In the genomic region with DNA sequence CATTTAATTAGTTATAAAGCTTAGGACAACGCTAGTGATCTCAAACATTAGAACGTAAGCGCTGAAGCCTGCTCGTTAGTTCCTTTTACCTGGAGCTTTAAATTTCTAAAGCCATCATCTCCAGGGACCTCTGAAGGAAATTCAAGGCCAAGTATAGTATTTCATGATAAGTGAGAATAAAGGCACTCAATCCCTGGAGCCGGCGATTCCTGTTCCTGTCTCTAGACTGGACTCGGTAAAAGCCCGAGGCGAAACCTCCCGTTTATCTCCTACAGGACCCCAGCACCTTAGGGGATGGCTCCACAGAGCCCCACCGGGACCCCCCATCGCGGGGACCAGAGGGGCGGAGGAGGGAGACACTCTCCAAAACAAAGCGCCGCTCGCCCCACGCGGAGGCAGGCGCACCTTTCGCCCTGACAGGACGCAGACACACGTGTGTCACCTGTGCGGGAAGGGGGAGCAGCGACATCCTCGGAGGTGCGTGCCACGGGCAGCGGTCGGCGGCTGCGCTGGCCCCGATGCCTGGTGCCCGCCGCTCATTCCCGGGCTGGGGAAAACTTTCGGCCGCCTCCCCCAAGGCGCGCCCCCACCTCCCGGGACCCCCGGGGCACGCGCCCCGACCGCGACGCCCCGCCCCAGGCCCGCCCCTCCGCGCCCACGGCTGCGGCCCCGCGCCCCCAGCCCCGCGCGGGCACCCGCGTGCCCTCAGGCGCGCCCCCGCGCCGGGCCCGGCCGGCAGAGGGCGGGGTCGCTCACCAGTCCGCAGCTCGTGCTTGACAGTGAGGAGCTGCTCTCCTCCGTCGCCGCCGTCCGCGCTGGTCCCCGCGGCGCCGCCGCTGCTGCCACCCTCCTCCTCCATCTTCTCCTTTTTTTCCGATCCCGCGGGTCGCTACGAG, we compare ENCODE assay signal across 8 cellular contexts. TPM values are rescaled to one million over a fixed set of nuclear protein-coding genes. Genes with fewer than 3 reads are reported as not detected.
DNase-seq lines count a peak whose midpoint lies in the region; ATAC-seq and TF ChIP-seq lines count a peak whose summit lies in the region.

No MANE protein-coding gene starts in this region.

- peaks cover 13% of the 10 kb centered on the region; the same call in 1 of the 2 replicates for H3K79me2 ChIP-seq in SU-DHL-6 (ENCODE audit: insufficient read depth, low read length)

- H3K4me2 ChIP-seq in SU-DHL-6 (ENCODE audit: low read depth, low read length, poor library complexity, severe bottlenecking) = peak overlapping the region; percentile 87

- H3F3A ChIP-seq in SU-DHL-6 (ENCODE audit: insufficient read depth) = peaks cover 4% of the 10 kb centered on the region; the same call in 1 of the 2 replicates

- peak; percentile 44 for DNase-seq in Daoy (ENCODE audit: low read depth)
- peak; percentile 72 for DNase-seq in KG1 (lab: John Stamatoyannopoulos, UW)
- DNase-seq in adipocyte (ENCODE audit: low read depth) = peak; percentile 78
- DNase-seq in left ventricle myocardium inferior = no peak
- DNase-seq in putamen (ENCODE audit: low spot score) = peak; percentile 64

- peak overlapping the region; percentile 80 for H3K9ac ChIP-seq in SU-DHL-6 (ENCODE audit: low read length)
- H3K9ac ChIP-seq in adipocyte (ENCODE audit: low read length) = peak overlapping the region; percentile 79

- TF ChIP-seq CTCF in SU-DHL-6 (IDR thresholded peaks at IDR 0.05; ENCODE audit: insufficient read depth, low read length, poor library complexity, severe bottlenecking) = no peak
- no peak for TF ChIP-seq CTCF in left ventricle myocardium inferior (IDR thresholded peaks at IDR 0.05; ENCODE audit: borderline replicate concordance)

- H3K4me1 ChIP-seq in adipocyte (ENCODE audit: control insufficient read depth, insufficient read depth, low read length) = peaks cover 4% of the 10 kb centered on the region
- peaks cover 28% of the 10 kb centered on the region for H3K4me1 ChIP-seq in left ventricle myocardium inferior

- peak; percentile 22 for ATAC-seq in GM21717 (IDR thresholded peaks at IDR 0.05; ENCODE audit: unreplicated experiment)
- ATAC-seq in GM18858 (IDR thresholded peaks at IDR 0.05; ENCODE audit: unreplicated experiment) = no peak

- no peaks in the 10 kb centered on the region for H3K36me3 ChIP-seq in SU-DHL-6 (ENCODE audit: low read length)
- H3K36me3 ChIP-seq in adipocyte (ENCODE audit: control insufficient read depth, insufficient read depth, low read length, severe bottlenecking) = no peaks in the 10 kb centered on the region
- H3K36me3 ChIP-seq in left ventricle myocardium inferior = no peaks in the 10 kb centered on the region

- H3K27me3 ChIP-seq in SU-DHL-6 (ENCODE audit: low read length) = no peaks in the 10 kb centered on the region
- H3K27me3 ChIP-seq in adipocyte (replicated peaks; ENCODE audit: control insufficient read depth, insufficient read depth, low read length) = no peaks in the 10 kb centered on the region
- H3K27me3 ChIP-seq in left ventricle myocardium inferior (ENCODE audit: low read depth) = no peaks in the 10 kb centered on the region

- no peaks in the 10 kb centered on the region for H4K20me1 ChIP-seq in SU-DHL-6 (ENCODE audit: low read depth, low read length)

- H3K9me3 ChIP-seq in SU-DHL-6 (ENCODE audit: insufficient read depth, low read length) (no peaks in the 10 kb centered on the region), adipocyte (ENCODE audit: control insufficient read depth, low read length) (no peaks in the 10 kb centered on the region), left ventricle myocardium inferior (replicated peaks) (no peaks in the 10 kb centered on the region)

- H2AFZ ChIP-seq in SU-DHL-6 (ENCODE audit: low read depth, low read length, severe bottlenecking) = peak overlapping the region; percentile 85

- no peaks in the 10 kb centered on the region for H3K9me2 ChIP-seq in SU-DHL-6 (replicated peaks; ENCODE audit: insufficient read depth, low read length)

- intact Hi-C loops in left ventricle myocardium inferior (cut with micrococcal nuclease) = no loop called here

- peak overlapping the region; percentile 94 for H3K4me3 ChIP-seq in SU-DHL-6 (ENCODE audit: insufficient read depth, low read length, poor library complexity, severe bottlenecking)
- peak overlapping the region; percentile 88 for H3K4me3 ChIP-seq in adipocyte (ENCODE audit: low read length)
- peak overlapping the region; percentile 92 for H3K4me3 ChIP-seq in left ventricle myocardium inferior

- H3K27ac ChIP-seq in SU-DHL-6 (ENCODE audit: low read depth, low read length) (peak overlapping the region; percentile 79), left ventricle myocardium inferior (replicated peaks) (peak overlapping the region; percentile 97)

RNA-seq across cellular contexts. Expression of gene RPS6KA5, which starts 0.6 kb away (rescaled TPM):
- total RNA-seq in Daoy (2014; rRNA removed; shearing (Covaris generic)) = 2.7 and 3.7 TPM in 2 replicates
- 6.4 TPM for total RNA-seq in left ventricle myocardium inferior

RNA-seq across cellular contexts. Expression of gene DGLUCY, which starts 54.0 kb away (rescaled TPM):
- 16.9 and 28.8 TPM in 2 replicates for total RNA-seq in Daoy (2014; rRNA removed; shearing (Covaris generic))
- 220 TPM for total RNA-seq in left ventricle myocardium inferior
